ENCODE assay signal across 1 cellular context in genomic region chr15:98754283-98755022, GRCh38.
TF ChIP-seq lines count a peak whose summit lies in the region.

No MANE protein-coding gene starts in this region.

TF ChIP-seq in GM23338, 12 proteins besides CTCF, POLR2A, EP300 and RAD21 (continued from another document):
- TF ChIP-seq ZNF462 (CRISPR knock-in tag; IDR thresholded peaks at IDR 0.05) = no peak
- no peak for TF ChIP-seq NANOG (IDR thresholded peaks at IDR 0.05; ENCODE audit: borderline replicate concordance)
- TF ChIP-seq EZH2 (IDR thresholded peaks at IDR 0.05; ENCODE audit: low read depth, unreplicated experiment) = no peak
